21 cellular contexts compared by ENCODE assay signal in the genomic region with DNA sequence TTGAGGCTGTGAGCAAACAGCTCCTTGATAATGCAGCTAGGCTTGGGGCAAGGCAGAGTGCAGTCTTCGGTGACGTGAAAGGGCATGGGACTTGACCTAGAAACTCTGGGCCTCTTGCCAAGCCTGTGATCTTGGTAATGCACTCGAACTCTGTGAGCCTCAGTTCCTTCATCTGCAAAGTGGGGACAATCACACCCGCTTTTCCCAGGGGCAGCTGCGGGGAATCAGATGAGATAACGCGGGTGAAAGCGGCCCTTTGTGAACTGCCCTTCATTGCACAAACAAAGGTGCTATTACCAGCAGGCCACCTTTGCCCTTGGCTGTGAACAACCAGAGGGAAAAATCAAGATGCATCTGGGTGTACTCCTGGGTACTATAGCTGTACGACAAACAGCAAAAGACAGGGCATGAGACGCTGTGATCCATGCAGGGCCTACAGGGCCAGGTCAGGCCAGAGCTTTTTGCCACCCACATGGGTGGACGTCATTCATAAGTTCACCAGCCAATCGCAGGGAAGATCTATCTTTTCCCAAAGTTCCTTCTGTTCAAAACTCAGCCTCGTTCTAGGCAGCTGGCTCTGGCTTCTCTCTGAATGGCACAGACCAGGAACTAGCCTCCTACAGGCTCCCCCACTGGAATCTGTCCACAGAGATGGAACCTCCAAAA. TPM values are rescaled to one million over a fixed set of nuclear protein-coding genes. Genes with fewer than 3 reads are reported as not detected.
DNase-seq lines count a peak whose midpoint lies in the region; ATAC-seq and TF ChIP-seq lines count a peak whose summit lies in the region.
"Had no signal": no experiment of that assay in that cellular context is flagged by ENCODE, and none has a peak within 500 bp of the region (broad histone marks: within the 10 kb centered on the region; RNA-seq: fewer than 3 reads in every experiment).

No MANE protein-coding gene starts in this region.

- peaks cover 23% of the 10 kb centered on the region for H3K4me1 ChIP-seq in cardiac muscle cell (ENCODE audit: low read depth)

- H3K27me3 Mint-ChIP-seq in endothelial cell (ENCODE audit: unreplicated experiment): peaks cover 29% of the 10 kb centered on the region
- H3K27me3 Mint-ChIP-seq in activated T-helper 1 cell treated with anti-CD3 and anti-CD28 coated beads, Interleukin-12 subunit alpha, Interleukin-12 subunit beta, Interleukin-2, Interleukin-4 antibody, amounts not matched to agents 30 ng/mL and 10 ng/mL and 1 ng/mL, durations not matched to agents 14 hours and 24 hours and 36 hours (ENCODE audit: insufficient read depth): peaks cover 71% of the 10 kb centered on the region

- H3K36me3 Mint-ChIP-seq in endothelial cell (ENCODE audit: low read depth, unreplicated experiment): peaks cover 27% of the 10 kb centered on the region
- peaks cover 5% of the 10 kb centered on the region for H3K36me3 Mint-ChIP-seq in activated T-helper 1 cell treated with anti-CD3 and anti-CD28 coated beads, Interleukin-12 subunit alpha, Interleukin-12 subunit beta, Interleukin-2, Interleukin-4 antibody, amounts not matched to agents 30 ng/mL and 10 ng/mL and 1 ng/mL, durations not matched to agents 14 hours and 24 hours and 36 hours (ENCODE audit: low read depth)
- H3K36me3 Mint-ChIP-seq: CD8-positive, alpha-beta memory T cell had no signal

- H3K9ac ChIP-seq in neural cell (ENCODE audit: low read length): peak overlapping the region; percentile 91

- H3K36me3 ChIP-seq in cardiac muscle cell (no peaks in the 10 kb centered on the region), neural cell (ENCODE audit: insufficient read depth, low read length) (peaks cover 4% of the 10 kb centered on the region)
- H3K36me3 ChIP-seq: left ventricle myocardium inferior, ovary had no signal

- no peaks in the 10 kb centered on the region for H4K20me1 ChIP-seq in neural cell (ENCODE audit: insufficient read depth)

- no peak for ATAC-seq in left ventricle myocardium superior
- no peak for ATAC-seq in HG03095 (IDR thresholded peaks at IDR 0.05; ENCODE audit: unreplicated experiment)
- no peak for ATAC-seq in HG02938 (IDR thresholded peaks at IDR 0.05; ENCODE audit: unreplicated experiment)
- ATAC-seq: activated T-helper 17 cell treated with anti-CD3 and anti-CD28 coated beads, Interleukin-2, amount 50 U/mL, for 72 hours had no signal

- TF ChIP-seq RAD21 in neural cell (conservative IDR thresholded peaks at IDR 0.05): no peak

- H3K4me2 ChIP-seq in neural cell (ENCODE audit: low read length): no peak overlapping the region

- H3K79me2 ChIP-seq in neural cell (replicated peaks; ENCODE audit: insufficient read depth, low read length): peaks cover 65% of the 10 kb centered on the region

- TF ChIP-seq CTCF in cardiac muscle cell (IDR thresholded peaks at IDR 0.05; ENCODE audit: low read depth, low read length) (no peak), endothelial cell (IDR thresholded peaks at IDR 0.05; ENCODE audit: unreplicated experiment) (no peak), neural cell (IDR thresholded peaks at IDR 0.05; ENCODE audit: poor library complexity, severe bottlenecking) (no peak)

- peak overlapping the region; percentile 78 for H3K4me3 Mint-ChIP-seq in endothelial cell (ENCODE audit: unreplicated experiment)
- no peak overlapping the region for H3K4me3 Mint-ChIP-seq in activated T-helper 1 cell treated with anti-CD3 and anti-CD28 coated beads, Interleukin-12 subunit alpha, Interleukin-12 subunit beta, Interleukin-2, Interleukin-4 antibody, amounts not matched to agents 30 ng/mL and 10 ng/mL and 1 ng/mL, durations not matched to agents 14 hours and 24 hours and 36 hours
- H3K4me3 Mint-ChIP-seq: activated CD4-positive, alpha-beta memory T cell treated with anti-CD3 and anti-CD28 coated beads, Interleukin-2, amount 10 ng/mL, durations not matched to agents 7 days and 5 days had no signal

- no peak overlapping the region for H3K27ac Mint-ChIP-seq in endothelial cell (ENCODE audit: unreplicated experiment)
- H3K27ac Mint-ChIP-seq in activated T-helper 1 cell treated with anti-CD3 and anti-CD28 coated beads, Interleukin-12 subunit alpha, Interleukin-12 subunit beta, Interleukin-2, Interleukin-4 antibody, amounts not matched to agents 30 ng/mL and 10 ng/mL and 1 ng/mL, durations not matched to agents 14 hours and 24 hours and 36 hours: no peak overlapping the region
- H3K27ac Mint-ChIP-seq: activated CD4-positive, alpha-beta memory T cell treated with anti-CD3 and anti-CD28 coated beads, Interleukin-2, amount 10 ng/mL, durations not matched to agents 7 days and 5 days; activated T-helper 17 cell treated with anti-CD3 and anti-CD28 coated beads, Interleukin-2, amount 50 U/mL, for 72 hours had no signal

- DNase-seq in cardiac muscle cell (ENCODE audit: low read depth in 1 of 2, low spot score in 1 of 2) (no peak), left ventricle myocardium superior (no peak), endothelial cell (ENCODE audit: low spot score) (no peak), DMS79 treated with DMSO at 0.1 percent for 48 hours (lab: John Stamatoyannopoulos, UW) (no peak)
- DNase-seq in activated T-helper 1 cell treated with anti-CD3 and anti-CD28 coated beads, Interleukin-12 subunit alpha, Interleukin-12 subunit beta, Interleukin-2, Interleukin-4 antibody, amounts not matched to agents 30 ng/mL and 10 ng/mL and 1 ng/mL, durations not matched to agents 14 hours and 24 hours and 36 hours (ENCODE audit: low spot score): no peak
- DNase-seq: activated CD4-positive, alpha-beta memory T cell treated with anti-CD3 and anti-CD28 coated beads, Interleukin-2, amount 10 ng/mL, durations not matched to agents 7 days and 5 days; aorta; CD8-positive, alpha-beta memory T cell; left ventricle myocardium inferior; NCI-H187; NCI-H510A treated with DMSO at 0.1 percent for 48 hours; OCI-M1; ovary had no signal

- no peak for TF ChIP-seq EP300 in neural cell (conservative IDR thresholded peaks at IDR 0.05; ENCODE audit: poor library complexity, severe bottlenecking)

- H3K27ac ChIP-seq in cardiac muscle cell: peak overlapping the region; percentile 5
- H3K27ac ChIP-seq in neural cell (ENCODE audit: low read length): no peak overlapping the region
- H3K27ac ChIP-seq: HL-60, left ventricle myocardium inferior, ovary, SK-N-MC had no signal

- no peaks in the 10 kb centered on the region for H3K9me3 ChIP-seq in cardiac muscle cell (ENCODE audit: low read depth)
- H3K9me3 ChIP-seq in neural cell (ENCODE audit: low read length): no peaks in the 10 kb centered on the region
- H3K9me3 ChIP-seq: left ventricle myocardium inferior, ovary had no signal

- H3K9me2 ChIP-seq in neural cell (ENCODE audit: insufficient read depth, low read length): no peaks in the 10 kb centered on the region

- H2AFZ ChIP-seq in neural cell (ENCODE audit: low read depth, low read length): no peak overlapping the region

- intact Hi-C loops in left ventricle myocardium superior (cut with micrococcal nuclease): no loop called here
- intact Hi-C loops in activated T-helper 1 cell treated with anti-CD3 and anti-CD28 coated beads, Interleukin-12 subunit alpha, Interleukin-12 subunit beta, Interleukin-2, Interleukin-4 antibody, amounts not matched to agents 30 ng/mL and 10 ng/mL and 1 ng/mL, durations not matched to agents 14 hours and 24 hours and 36 hours (cut with micrococcal nuclease): no loop called here

- peaks cover 39% of the 10 kb centered on the region for H3K4me1 Mint-ChIP-seq in endothelial cell (ENCODE audit: unreplicated experiment)
- H3K4me1 Mint-ChIP-seq in activated T-helper 1 cell treated with anti-CD3 and anti-CD28 coated beads, Interleukin-12 subunit alpha, Interleukin-12 subunit beta, Interleukin-2, Interleukin-4 antibody, amounts not matched to agents 30 ng/mL and 10 ng/mL and 1 ng/mL, durations not matched to agents 14 hours and 24 hours and 36 hours (ENCODE audit: low read depth): peaks cover 11% of the 10 kb centered on the region
- H3K4me1 Mint-ChIP-seq: activated T-helper 17 cell treated with anti-CD3 and anti-CD28 coated beads, Interleukin-2, amount 50 U/mL, for 72 hours had no signal

- H3K4me3 ChIP-seq in cardiac muscle cell: no peak overlapping the region
- H3K4me3 ChIP-seq in neural cell (ENCODE audit: low read length): peak overlapping the region; percentile 80
- H3K4me3 ChIP-seq: left ventricle myocardium inferior, ovary, SK-N-MC had no signal

- H3K27me3 ChIP-seq in cardiac muscle cell (no peaks in the 10 kb centered on the region), neural cell (ENCODE audit: insufficient read depth, low read depth, low read length) (no peaks in the 10 kb centered on the region)
- H3K27me3 ChIP-seq: ovary had no signal

- peaks cover 15% of the 10 kb centered on the region for H3F3A ChIP-seq in neural cell (ENCODE audit: insufficient read depth, low read length, poor library complexity, severe bottlenecking)

- no peaks in the 10 kb centered on the region for H3K9me3 Mint-ChIP-seq in endothelial cell (ENCODE audit: unreplicated experiment)
- H3K9me3 Mint-ChIP-seq in activated T-helper 1 cell treated with anti-CD3 and anti-CD28 coated beads, Interleukin-12 subunit alpha, Interleukin-12 subunit beta, Interleukin-2, Interleukin-4 antibody, amounts not matched to agents 30 ng/mL and 10 ng/mL and 1 ng/mL, durations not matched to agents 14 hours and 24 hours and 36 hours: no peaks in the 10 kb centered on the region
- H3K9me3 Mint-ChIP-seq: activated CD4-positive, alpha-beta memory T cell treated with anti-CD3 and anti-CD28 coated beads, Interleukin-2, amount 10 ng/mL, durations not matched to agents 7 days and 5 days; activated T-helper 17 cell treated with anti-CD3 and anti-CD28 coated beads, Interleukin-2, amount 50 U/mL, for 72 hours; CD8-positive, alpha-beta memory T cell had no signal

TF ChIP-seq in neural cell, 6 proteins besides CTCF, POLR2A, EP300 and RAD21:
- TF ChIP-seq EZH2 (IDR thresholded peaks at IDR 0.05; ENCODE audit: borderline replicate concordance, insufficient read depth, low read length, poor library complexity, severe bottlenecking) (no peak), SMC3 (conservative IDR thresholded peaks at IDR 0.05; ENCODE audit: poor library complexity) (no peak)
TF ChIP-seq in neural cell: peak in this region for 0.

RNA-seq across cellular contexts. Expression of gene MSI1, which starts 3.2 kb away (rescaled TPM):
- total RNA-seq in cardiac muscle cell (22.5 and 28.8 TPM in 2 replicates), left ventricle myocardium superior (6.8 TPM), endothelial cell (ENCODE audit: unreplicated experiment) (27.6 TPM)
- polyA plus RNA-seq in cardiac muscle cell (26.2 and 38.7 TPM in 2 replicates), neural cell (7.5 and 9.2 TPM in 2 replicates)
- 17.6 and 19.7 TPM in 2 replicates for polyA minus RNA-seq in neural cell
- 0.07 TPM in 1 of 2 replicates, not detected in the other for total RNA-seq in activated T-helper 1 cell treated with anti-CD3 and anti-CD28 coated beads, Interleukin-12 subunit alpha, Interleukin-12 subunit beta, Interleukin-2, Interleukin-4 antibody, amounts not matched to agents 30 ng/mL and 10 ng/mL and 1 ng/mL, durations not matched to agents 14 hours and 24 hours and 36 hours
- total RNA-seq: activated CD4-positive, alpha-beta memory T cell treated with anti-CD3 and anti-CD28 coated beads, Interleukin-2, amount 10 ng/mL, durations not matched to agents 7 days and 5 days; subcutaneous adipose tissue had no signal
- polyA plus RNA-seq: CD8-positive, alpha-beta memory T cell had no signal

RNA-seq across cellular contexts. Expression of gene PLA2G1B, which starts 38.2 kb away (rescaled TPM):
- total RNA-seq in cardiac muscle cell: not detected in 2 replicates
- polyA plus RNA-seq in cardiac muscle cell: not detected in 2 replicates
- not detected for total RNA-seq in left ventricle myocardium superior
- total RNA-seq in endothelial cell (ENCODE audit: unreplicated experiment): not detected
- polyA plus RNA-seq in neural cell: not detected in 2 replicates
- not detected in 2 replicates for polyA minus RNA-seq in neural cell
- not detected in 2 replicates for total RNA-seq in activated T-helper 1 cell treated with anti-CD3 and anti-CD28 coated beads, Interleukin-12 subunit alpha, Interleukin-12 subunit beta, Interleukin-2, Interleukin-4 antibody, amounts not matched to agents 30 ng/mL and 10 ng/mL and 1 ng/mL, durations not matched to agents 14 hours and 24 hours and 36 hours
- total RNA-seq: A673; activated CD4-positive, alpha-beta memory T cell treated with anti-CD3 and anti-CD28 coated beads, Interleukin-2, amount 10 ng/mL, durations not matched to agents 7 days and 5 days; activated T-helper 17 cell treated with anti-CD3 and anti-CD28 coated beads, Interleukin-2, amount 50 U/mL, for 72 hours; CD8-positive, alpha-beta memory T cell; left ventricle myocardium inferior; subcutaneous adipose tissue had no signal
- polyA plus RNA-seq: CD8-positive, alpha-beta memory T cell had no signal
